Comparison of ENCODE assay signal across 17 cellular contexts in the genomic region with DNA sequence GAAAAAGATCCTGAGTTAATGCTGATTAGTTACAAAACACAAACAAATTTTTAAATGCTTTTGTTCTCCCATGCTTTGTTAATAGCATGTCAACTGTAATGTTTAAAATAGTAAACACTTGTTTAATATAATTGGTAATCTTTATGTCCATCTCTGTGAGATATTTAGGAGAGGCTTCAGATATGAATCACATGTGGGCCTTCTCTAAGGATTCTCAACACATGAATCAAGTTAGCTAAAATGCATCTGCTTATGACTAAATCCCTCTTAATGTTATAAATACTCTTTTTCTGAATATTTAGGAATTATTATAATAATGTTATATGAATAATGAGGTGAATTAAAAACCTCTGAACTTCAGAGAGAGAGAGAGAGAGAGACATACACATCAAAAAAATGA.
"Had no signal": no experiment of that assay in that cellular context is flagged by ENCODE, and none has a peak within 500 bp of the region (broad histone marks: within the 10 kb centered on the region; RNA-seq: fewer than 3 reads in every experiment).

No MANE protein-coding gene starts in this region.

- H3K27ac ChIP-seq: RWPE1 had no signal

- DNase-seq: Kasumi-1, KG1, MM.1S, NCI-H1092 treated with DMSO at 0.1 percent for 48 hours, NCI-H1436 treated with DMSO at 0.1 percent for 48 hours, NCI-H1694, NCI-H187 treated with DMSO at 0.1 percent for 48 hours, NCI-H2029 treated with DMSO at 0.1 percent for 48 hours, NCI-H2107, NCI-H2227 treated with DMSO at 0.1 percent for 48 hours, NCI-H524, NCI-H526 treated with DMSO at 0.1 percent for 48 hours, NCI-H774, SHP77, SW 1271, T-cell had no signal
